In genomic region chr20:36542019-36542488, GRCh38 we compare ENCODE assay signal across 8 cellular contexts. TPM values are rescaled to one million over a fixed set of nuclear protein-coding genes. Genes with fewer than 3 reads are reported as not detected.
DNase-seq lines count a peak whose midpoint lies in the region; ATAC-seq and TF ChIP-seq lines count a peak whose summit lies in the region.

No MANE protein-coding gene starts in this region.

- no peaks in the 10 kb centered on the region for H3K27me3 ChIP-seq in OCI-LY3 (ENCODE audit: low read depth, low read length)
- no peaks in the 10 kb centered on the region for H3K27me3 ChIP-seq in neuronal stem cell (ENCODE audit: control insufficient read depth in 3 of 3, insufficient read depth in 3 of 3, low read depth in 1 of 3, low read length in 3 of 3)

- H3K9ac ChIP-seq in OCI-LY3 (ENCODE audit: low read length) = peak overlapping the region; percentile 83
- peak overlapping the region; percentile 91 for H3K9ac ChIP-seq in neuronal stem cell (ENCODE audit: low read depth, low read length, poor library complexity)

- H3K79me1 ChIP-seq in neuronal stem cell (ENCODE audit: low read depth, low read length) = peaks cover 7% of the 10 kb centered on the region

- no peak for ATAC-seq in HG02840 (IDR thresholded peaks at IDR 0.05; ENCODE audit: low FRiP score, unreplicated experiment)

- H2BK12ac ChIP-seq in neuronal stem cell (ENCODE audit: low read length) = peak overlapping the region; percentile 88

- H2AFZ ChIP-seq in OCI-LY3 (ENCODE audit: low read depth, low read length) (no peak overlapping the region), neuronal stem cell (ENCODE audit: low read length) (no peak overlapping the region)

- H3K23ac ChIP-seq in neuronal stem cell (ENCODE audit: low read depth, low read length, poor library complexity) = peak overlapping the region; percentile 83

- DNase-seq in D341Med (ENCODE audit: low spot score) (peak; percentile 56), fibroblast of mammary gland (ENCODE audit: low read depth) (peak; percentile 63), neuronal stem cell (ENCODE audit: low spot score) (peak; percentile 30), NCI-H1436 treated with DMSO at 0.1 percent for 48 hours (lab: John Stamatoyannopoulos, UW) (no peak), SIG-M5 (lab: John Stamatoyannopoulos, UW) (no peak), NCI-H345 (lab: John Stamatoyannopoulos, UW) (no peak)

- peak overlapping the region; percentile 98 for H2BK120ac ChIP-seq in neuronal stem cell (ENCODE audit: low read depth, low read length)

- peak overlapping the region; percentile 91 for H3K4me2 ChIP-seq in OCI-LY3 (ENCODE audit: low read length)
- peak overlapping the region; percentile 94 for H3K4me2 ChIP-seq in neuronal stem cell (ENCODE audit: insufficient read depth, low read length, poor library complexity, severe bottlenecking)

- no peak overlapping the region for H4K8ac ChIP-seq in neuronal stem cell (ENCODE audit: low read depth, low read length)

- H3K36me3 ChIP-seq in OCI-LY3 (replicated peaks; ENCODE audit: low read depth, low read length) (no peaks in the 10 kb centered on the region), neuronal stem cell (replicated peaks in 1 of 2; ENCODE audit: control insufficient read depth in 2 of 2, insufficient read depth in 2 of 2, low read length in 2 of 2) (peaks cover 0 to 9% of the 10 kb centered on the region in 2 donors)

- peaks cover 23% of the 10 kb centered on the region for H3K4me1 ChIP-seq in OCI-LY3 (ENCODE audit: low read length)
- H3K4me1 ChIP-seq in neuronal stem cell (ENCODE audit: control insufficient read depth in 2 of 2, insufficient read depth in 1 of 2, low read depth in 1 of 2, low read length in 2 of 2) = peaks cover 4 to 24% of the 10 kb centered on the region in 2 donors

- H4K20me1 ChIP-seq in OCI-LY3 (ENCODE audit: insufficient read depth, low read length) = 0 out of 2 replicates have a peak, but pooled peaks cover 2% of the 10 kb centered on the region

- peak overlapping the region; percentile 96 for H2AK5ac ChIP-seq in neuronal stem cell (ENCODE audit: low read depth, low read length)

- H4K91ac ChIP-seq in neuronal stem cell (ENCODE audit: low read depth, low read length, poor library complexity) = no peak overlapping the region

- H3K18ac ChIP-seq in neuronal stem cell (ENCODE audit: low read length) = peak overlapping the region; percentile 99

- H3K27ac ChIP-seq in OCI-LY3 (ENCODE audit: low read length) (no peak overlapping the region), neuronal stem cell (replicated peaks; ENCODE audit: low read length) (no peak overlapping the region)

- H3K4ac ChIP-seq in neuronal stem cell (ENCODE audit: low read length) = peak overlapping the region; percentile 92

- TF ChIP-seq CTCF in OCI-LY3 (IDR thresholded peaks at IDR 0.05; ENCODE audit: low read depth, low read length) = peak; percentile 60
- peak; percentile 60 for TF ChIP-seq CTCF in fibroblast of mammary gland (conservative IDR thresholded peaks at IDR 0.05; ENCODE audit: control insufficient read depth, insufficient read depth, low read depth, low read length)

- WGBS in neuronal stem cell (ENCODE audit: extremely low coverage in 2 of 2, insufficient read length in 2 of 2, insufficient replicate concordance in 1 of 2), 2 donors = no CpG with 5 or more reads among the region's 7 CpGs

- H2BK15ac ChIP-seq in neuronal stem cell (ENCODE audit: low read length) = peak overlapping the region; percentile 99

- H2BK5ac ChIP-seq in neuronal stem cell (ENCODE audit: low read length) = peak overlapping the region; percentile 56

- peak overlapping the region; percentile 94 for H3K14ac ChIP-seq in neuronal stem cell (ENCODE audit: low read length)

- peak overlapping the region; percentile 86 for H3K4me3 ChIP-seq in OCI-LY3 (ENCODE audit: low read length)
- H3K4me3 ChIP-seq in fibroblast of mammary gland (ENCODE audit: control insufficient read depth, low read depth, low read length) = peak overlapping the region; percentile 75
- H3K4me3 ChIP-seq in neuronal stem cell (ENCODE audit: low read length in 2 of 2) = peak overlapping the region in 1 of 2 donors; percentile 87

- H3K9me3 ChIP-seq in OCI-LY3 (ENCODE audit: insufficient read depth, low read length) = no peaks in the 10 kb centered on the region
- no peaks in the 10 kb centered on the region for H3K9me3 ChIP-seq in neuronal stem cell (replicated peaks in 1 of 2; ENCODE audit: control insufficient read depth in 2 of 2, insufficient read depth in 1 of 2, low read depth in 1 of 2, low read length in 2 of 2)

- peaks cover 3% of the 10 kb centered on the region; the same call in 1 of the 2 replicates for H3K79me2 ChIP-seq in OCI-LY3 (ENCODE audit: low read length)

RNA-seq across cellular contexts. Expression of gene MYL9, which starts 0.7 kb away (rescaled TPM):
- polyA plus RNA-seq in neuronal stem cell (2013, experiment 1 of 2) = 136 TPM
- 136 TPM for polyA plus RNA-seq in neuronal stem cell (2013, experiment 2 of 2)

RNA-seq across cellular contexts. Expression of gene TGIF2, which starts 31.3 kb away (rescaled TPM):
- polyA plus RNA-seq in neuronal stem cell (2013, experiment 1 of 2) = 116 TPM
- polyA plus RNA-seq in neuronal stem cell (2013, experiment 2 of 2) = 126 TPM

Comparison
In these comparisons a context has a peak if more than half of its experiments do, and no peak if none do; other contexts are left out.
1. DNase-seq: peak in D341Med (single experiment), fibroblast of mammary gland (single experiment) and neuronal stem cell (single experiment); none in NCI-H1436 treated with DMSO at 0.1 percent for 48 hours (single experiment), SIG-M5 (single experiment) and NCI-H345 (single experiment).